Comparison of ENCODE assay signal across 12 cellular contexts in genomic region chr15:101239724-101240136, GRCh38. TPM values are rescaled to one million over a fixed set of nuclear protein-coding genes. Genes with fewer than 3 reads are reported as not detected.
DNase-seq lines count a peak whose midpoint lies in the region; ATAC-seq, FAIRE-seq and TF ChIP-seq lines count a peak whose summit lies in the region.
"Had no signal": no experiment of that assay in that cellular context is flagged by ENCODE, and none has a peak within 500 bp of the region (broad histone marks: within the 10 kb centered on the region; RNA-seq: fewer than 3 reads in every experiment).

No MANE protein-coding gene starts in this region.

- H3K27me3 ChIP-seq in K562 (ENCODE audit: control insufficient read depth in 2 of 2, insufficient read depth in 2 of 2, low read length in 2 of 2) (no peaks in the 10 kb centered on the region), spleen (replicated peaks in 1 of 7) (no peaks in the 10 kb centered on the region)

- TF ChIP-seq EP300 in K562 (IDR thresholded peaks at IDR 0.05; ENCODE audit: low read length), result no peak

- no peak for TF ChIP-seq RAD21 in K562 (CRISPR knock-in tag; conservative IDR thresholded peaks at IDR 0.05 in 1 of 2, IDR thresholded peaks at IDR 0.05 in 1 of 2)

- peak overlapping the region; percentile 76 for H3K27ac Mint-ChIP-seq in activated CD4-positive, alpha-beta T cell treated with anti-CD3 and anti-CD28 coated beads for 36 hours

- 67% methylated on average over 6 of the region's 6 CpGs for WGBS in K562 (ENCODE audit: insufficient coverage, low coverage, missing lambda C conversion rate)
- WGBS in spleen, 5 donors, result 18 to 44% (median 31%) methylated on average over 6 of the region's 6 CpGs

- no peaks in the 10 kb centered on the region for H3K9me3 ChIP-seq in K562 (replicated peaks; ENCODE audit: control insufficient read depth, insufficient read depth, low read depth, low read length)
- no peaks in the 10 kb centered on the region for H3K9me3 ChIP-seq in spleen

- CTCF ChIA-PET in activated CD4-positive, alpha-beta T cell treated with anti-CD3 and anti-CD28 coated beads for 36 hours (lab: Charles Lee), result interaction anchor here (0.6 to 1.6 kb wide), 8 partner anchors 8 to 223 kb away, joined by 3 to 6 read pairs (median 4); no protein-coding TSS in a partner anchor
- CTCF ChIA-PET in K562 (lab: Yijun Ruan, JAX; ENCODE audit: low intra/inter-chr PET ratio), result no interaction called here

- TF ChIP-seq POLR2A in K562 (conservative IDR thresholded peaks at IDR 0.05) (no peak), spleen (IDR thresholded peaks at IDR 0.05) (no peak)

- in situ Hi-C loops in K562 (cut with MboI), result no loop called here

- peaks cover 7% of the 10 kb centered on the region for H4K20me1 ChIP-seq in K562 (replicated peaks; ENCODE audit: control insufficient read depth, insufficient read depth, low read length)

- peak; percentile 37 for FAIRE-seq in K562 (lab: Jason Lieb, UNC)
- no peak for FAIRE-seq in RCC 7860 (lab: Jason Lieb, UNC)
- FAIRE-seq: A204.1 had no signal

- DNase-seq in activated CD4-positive, alpha-beta T cell treated with anti-CD3 and anti-CD28 coated beads for 36 hours, result no peak
- no peak for DNase-seq in activated CD4-positive, alpha-beta T cell treated with anti-CD3 and anti-CD28 coated beads, Interleukin-2, amount 50 U/mL, for 48 hours
- peak; percentile 98 for DNase-seq in NOMO-1 treated with DMSO at 0.1 percent for 48 hours (lab: John Stamatoyannopoulos, UW; ENCODE audit: unreplicated experiment)
- no peak for DNase-seq in K562 (ENCODE audit: extremely low read depth in 1 of 4, low spot score in 3 of 4)
- DNase-seq in spleen, result no peak
- DNase-seq in RCC 7860 (ENCODE audit: low spot score), result no peak
- DNase-seq in NCI-H1694 (lab: John Stamatoyannopoulos, UW), result no peak
- no peak for DNase-seq in HuH-7 (ENCODE audit: low spot score)
- DNase-seq: GOT3, NCI-H1930, PC-3 had no signal

- H3K27me3 Mint-ChIP-seq in activated CD4-positive, alpha-beta T cell treated with anti-CD3 and anti-CD28 coated beads for 36 hours, result no peaks in the 10 kb centered on the region

- no peaks in the 10 kb centered on the region for H3K9me1 ChIP-seq in K562 (ENCODE audit: control insufficient read depth, insufficient read depth, low read length)

- H2AFZ ChIP-seq in K562 (ENCODE audit: low read depth, low read length), result no peak overlapping the region; the same call in 1 of the 2 replicates

- H3K9ac ChIP-seq in K562 (ENCODE audit: insufficient read depth in 1 of 2, low read depth in 2 of 2, low read length in 2 of 2), result no peak overlapping the region

- H3K4me1 Mint-ChIP-seq in activated CD4-positive, alpha-beta T cell treated with anti-CD3 and anti-CD28 coated beads for 36 hours, result peaks cover 75% of the 10 kb centered on the region

- no peak overlapping the region for H3K27ac ChIP-seq in K562 (ENCODE audit: extremely low read depth, low read depth, low read length)
- H3K27ac ChIP-seq in spleen, result peak overlapping the region in 7 of 8 donors; percentile 41 to 88 (median 76)

- no peaks in the 10 kb centered on the region for H3K9me3 Mint-ChIP-seq in activated CD4-positive, alpha-beta T cell treated with anti-CD3 and anti-CD28 coated beads for 36 hours (ENCODE audit: low read depth)

- peaks cover 17% of the 10 kb centered on the region; the same call in 1 of the 3 replicates for H3K36me3 ChIP-seq in K562 (ENCODE audit: control insufficient read depth, insufficient read depth, low read length)
- H3K36me3 ChIP-seq in spleen, result peaks cover 0 to 8% (median 6%) of the 10 kb centered on the region in 6 donors

- H3K4me3 ChIP-seq in K562 (no peak overlapping the region), spleen (peak overlapping the region in 1 of 8 donors; percentile 29)

- peaks cover 33% of the 10 kb centered on the region for H3K36me3 Mint-ChIP-seq in activated CD4-positive, alpha-beta T cell treated with anti-CD3 and anti-CD28 coated beads for 36 hours (ENCODE audit: low read depth)

- no TSS peak for BruUV-seq in K562 (replicated peaks; lab: Mats Ljungman, UMichigan)

- H3K79me2 ChIP-seq in K562 (ENCODE audit: control insufficient read depth, insufficient read depth, low read length), result peaks cover 61% of the 10 kb centered on the region

- H3K4me1 ChIP-seq in K562 (replicated peaks in 1 of 2; ENCODE audit: control insufficient read depth in 2 of 2, insufficient read depth in 2 of 2, low read length in 2 of 2), result no peaks in the 10 kb centered on the region; a peak in 1 of 5 replicates
- peaks cover 55 to 100% (median 79%) of the 10 kb centered on the region in 6 donors for H3K4me1 ChIP-seq in spleen

- intact Hi-C loops in activated CD4-positive, alpha-beta T cell treated with anti-CD3 and anti-CD28 coated beads for 36 hours (cut with DNase I, micrococcal nuclease), result no loop called here
- intact Hi-C loops in K562 (cut with micrococcal nuclease), result no loop called here
- intact Hi-C loops in spleen (cut with DNase I; ENCODE audit: low total_unique reads), result loop anchor here (10.0 kb wide), 1 partner anchor 55 kb away; no protein-coding TSS in a partner anchor

- no peak overlapping the region for H3K4me2 ChIP-seq in K562 (ENCODE audit: insufficient read depth, low read length)

- peak; percentile 30 for ATAC-seq in activated CD4-positive, alpha-beta T cell treated with anti-CD3 and anti-CD28 coated beads for 36 hours
- ATAC-seq in K562, result no peak
- ATAC-seq: PC-3 had no signal

- no peak for TF ChIP-seq CTCF in K562 (IDR thresholded peaks at IDR 0.05 in 2 of 3, conservative IDR thresholded peaks at IDR 0.05 in 1 of 3; ENCODE audit: insufficient read depth in 2 of 3, low read depth in 1 of 3, low read length in 3 of 3)
- TF ChIP-seq CTCF in spleen (IDR thresholded peaks at IDR 0.05 in 8 of 11, conservative IDR thresholded peaks at IDR 0.05 in 3 of 11), result no peak

- POLR2A ChIA-PET in activated CD4-positive, alpha-beta T cell treated with anti-CD3 and anti-CD28 coated beads for 36 hours (lab: Charles Lee), result interaction anchor here (1.2 kb wide), 1 partner anchor 34 kb away, joined by 3 read pairs; no protein-coding TSS in a partner anchor
- POLR2A ChIA-PET in K562 (lab: Yijun Ruan, JAX), result interaction anchor here (1.1 to 2.1 kb wide), 4 partner anchors 8 to 21 kb away, joined by 3 to 9 read pairs (median 6); no protein-coding TSS in a partner anchor

- H3K4me3 Mint-ChIP-seq in activated CD4-positive, alpha-beta T cell treated with anti-CD3 and anti-CD28 coated beads for 36 hours, result peak overlapping the region; percentile 13

RNA-seq across cellular contexts. Expression of gene CHSY1, which starts 12.1 kb away (rescaled TPM):
- total RNA-seq in activated CD4-positive, alpha-beta T cell treated with anti-CD3 and anti-CD28 coated beads for 36 hours, result 10 to 100 TPM; 31.5 to 36.1 TPM
- 29.6 and 50.1 TPM in 2 replicates for total RNA-seq in K562 (2011; cell fraction: chromatin; rRNA removed; ENCODE audit: low replicate concordance)
- 21.4 and 23.2 TPM in 2 replicates for total RNA-seq in K562 (2011; cell fraction: nucleolus; rRNA removed)
- 37.2 and 50.9 TPM in 2 replicates for total RNA-seq in K562 (2011; cell fraction: nucleoplasm; rRNA removed)
- 7.7 and 9.0 TPM in 2 replicates for total RNA-seq in K562 (2014; rRNA removed)
- total RNA-seq in K562 (2014; rRNA removed; fragmentation: Illumina TruSeq; extraction: Trizol), result 13.4 and 17.1 TPM in 2 replicates
- 13.4 and 14.5 TPM in 2 replicates for total RNA-seq in K562 (2015; rRNA removed; fragmentation: Illumina TruSeq; extraction: Trizol)
- 14.7 and 16.4 TPM in 2 replicates for total RNA-seq in K562 (2021)
- 11.1 and 14.6 TPM in 2 replicates for polyA plus RNA-seq in K562 (2011; rRNA removed)
- polyA plus RNA-seq in K562 (2011; cell fraction: cytosol; rRNA removed), result 7.1 and 9.9 TPM in 2 replicates
- 7.7 and 8.3 TPM in 2 replicates for polyA plus RNA-seq in K562 (2011; cell fraction: nucleus; rRNA removed)
- polyA plus RNA-seq in K562 (2012), result 9.1 and 9.7 TPM in 2 replicates
- polyA plus RNA-seq in K562 (2014; fragmentation: Illumina TruSeq; extraction: Trizol), result 12.8 and 14.9 TPM in 2 replicates
- 10 to 100 TPM in 1 of 2 experiments, 1 to 10 TPM in 1; 7.0 to 11.1 TPM for polyA plus RNA-seq in K562 (2014; fragmentation: Nextera tagmentation; extraction: Ambion mirVana)
- 9.0 and 9.2 TPM in 2 replicates for polyA plus RNA-seq in K562 (2014; rRNA removed)
- 24.8 and 27.9 TPM in 2 replicates for polyA minus RNA-seq in K562 (2011; rRNA and poly(A)+ RNA removed)
- 14.9 and 16.7 TPM in 2 replicates for polyA minus RNA-seq in K562 (2011; cell fraction: cytosol; rRNA and poly(A)+ RNA removed)
- 5.0 and 7.9 TPM in 2 replicates for polyA minus RNA-seq in K562 (2011; cell fraction: nucleus; rRNA and poly(A)+ RNA removed)
- 10 to 100 TPM; 50.2 to 99.5 (median 55.9) TPM for total RNA-seq in spleen
- 1 to 10 TPM; 6.8 to 9.2 (median 8.3) TPM for polyA plus RNA-seq in spleen

RNA-seq across cellular contexts. Expression of gene SELENOS, which starts 37.6 kb away (rescaled TPM):
- total RNA-seq in activated CD4-positive, alpha-beta T cell treated with anti-CD3 and anti-CD28 coated beads for 36 hours, result 10 to 100 TPM; 14.5 to 20.8 TPM
- 53.9 and 71.0 TPM in 2 replicates for total RNA-seq in K562 (2011; cell fraction: chromatin; rRNA removed; ENCODE audit: low replicate concordance)
- total RNA-seq in K562 (2011; cell fraction: nucleolus; rRNA removed), result 72.0 and 80.9 TPM in 2 replicates
- 87.4 and 90.5 TPM in 2 replicates for total RNA-seq in K562 (2011; cell fraction: nucleoplasm; rRNA removed)
- total RNA-seq in K562 (2014; rRNA removed) (51.6 and 56.9 TPM in 2 replicates), K562 (2014; rRNA removed; fragmentation: Illumina TruSeq; extraction: Trizol) (57.2 and 59.6 TPM in 2 replicates), K562 (2015; rRNA removed; fragmentation: Illumina TruSeq; extraction: Trizol) (45.5 and 47.9 TPM in 2 replicates), K562 (2021) (37.9 and 39.6 TPM in 2 replicates), spleen (100 to 1,000 TPM in 1 of 7 donors, 10 to 100 TPM in 6; 47.3 to 109 (median 63.8) TPM)
- polyA plus RNA-seq in K562 (2011; rRNA removed) (46.5 and 55.8 TPM in 2 replicates), K562 (2014; fragmentation: Illumina TruSeq; extraction: Trizol) (42.1 and 43.0 TPM in 2 replicates), K562 (2014; fragmentation: Nextera tagmentation; extraction: Ambion mirVana) (10 to 100 TPM; 24.9 to 36.6 TPM), K562 (2014; rRNA removed) (54.8 and 57.4 TPM in 2 replicates), spleen (10 to 100 TPM; 25.7 to 41.1 (median 39.7) TPM)
- 30.6 and 48.2 TPM in 2 replicates for polyA plus RNA-seq in K562 (2011; cell fraction: cytosol; rRNA removed)
- polyA plus RNA-seq in K562 (2011; cell fraction: nucleus; rRNA removed), result 18.7 and 26.8 TPM in 2 replicates
- 40.6 and 47.0 TPM in 2 replicates for polyA plus RNA-seq in K562 (2012)
- polyA minus RNA-seq in K562 (2011; rRNA and poly(A)+ RNA removed), result 34.8 and 38.5 TPM in 2 replicates
- 8.6 and 8.9 TPM in 2 replicates for polyA minus RNA-seq in K562 (2011; cell fraction: cytosol; rRNA and poly(A)+ RNA removed)
- polyA minus RNA-seq in K562 (2011; cell fraction: nucleus; rRNA and poly(A)+ RNA removed), result 13.5 and 23.5 TPM in 2 replicates

RNA-seq across cellular contexts. Expression of gene SNRPA1, which starts 55.3 kb away (rescaled TPM):
- 100 to 1,000 TPM; 167 to 185 TPM for total RNA-seq in activated CD4-positive, alpha-beta T cell treated with anti-CD3 and anti-CD28 coated beads for 36 hours
- 76.5 and 145 TPM in 2 replicates for total RNA-seq in K562 (2011; cell fraction: chromatin; rRNA removed; ENCODE audit: low replicate concordance)
- total RNA-seq in K562 (2011; cell fraction: nucleolus; rRNA removed), result 47.7 and 55.3 TPM in 2 replicates
- 91.1 and 108 TPM in 2 replicates for total RNA-seq in K562 (2011; cell fraction: nucleoplasm; rRNA removed)
- total RNA-seq in K562 (2014; rRNA removed), result 138 and 162 TPM in 2 replicates
- total RNA-seq in K562 (2014; rRNA removed; fragmentation: Illumina TruSeq; extraction: Trizol), result 78.1 and 97.1 TPM in 2 replicates
- total RNA-seq in K562 (2015; rRNA removed; fragmentation: Illumina TruSeq; extraction: Trizol), result 61.8 and 62.7 TPM in 2 replicates
- total RNA-seq in K562 (2021), result 152 and 166 TPM in 2 replicates
- 224 and 245 TPM in 2 replicates for polyA plus RNA-seq in K562 (2011; rRNA removed)
- polyA plus RNA-seq in K562 (2011; cell fraction: cytosol; rRNA removed), result 79.9 and 192 TPM in 2 replicates
- 123 and 248 TPM in 2 replicates for polyA plus RNA-seq in K562 (2011; cell fraction: nucleus; rRNA removed)
- polyA plus RNA-seq in K562 (2012), result 98.3 and 217 TPM in 2 replicates
- 189 and 206 TPM in 2 replicates for polyA plus RNA-seq in K562 (2014; fragmentation: Illumina TruSeq; extraction: Trizol)
- polyA plus RNA-seq in K562 (2014; fragmentation: Nextera tagmentation; extraction: Ambion mirVana), result 100 to 1,000 TPM; 212 to 214 TPM
- polyA plus RNA-seq in K562 (2014; rRNA removed), result 229 and 233 TPM in 2 replicates
- 101 and 108 TPM in 2 replicates for polyA minus RNA-seq in K562 (2011; rRNA and poly(A)+ RNA removed)
- polyA minus RNA-seq in K562 (2011; cell fraction: cytosol; rRNA and poly(A)+ RNA removed), result 52.9 and 57.5 TPM in 2 replicates
- polyA minus RNA-seq in K562 (2011; cell fraction: nucleus; rRNA and poly(A)+ RNA removed), result 29.2 and 46.7 TPM in 2 replicates
- total RNA-seq in spleen, result 10 to 100 TPM; 56.2 to 85.4 (median 68.8) TPM
- 10 to 100 TPM; 74.6 to 75.1 (median 74.7) TPM for polyA plus RNA-seq in spleen
